ENCODE assay signal across 9 cellular contexts in the genomic region with DNA sequence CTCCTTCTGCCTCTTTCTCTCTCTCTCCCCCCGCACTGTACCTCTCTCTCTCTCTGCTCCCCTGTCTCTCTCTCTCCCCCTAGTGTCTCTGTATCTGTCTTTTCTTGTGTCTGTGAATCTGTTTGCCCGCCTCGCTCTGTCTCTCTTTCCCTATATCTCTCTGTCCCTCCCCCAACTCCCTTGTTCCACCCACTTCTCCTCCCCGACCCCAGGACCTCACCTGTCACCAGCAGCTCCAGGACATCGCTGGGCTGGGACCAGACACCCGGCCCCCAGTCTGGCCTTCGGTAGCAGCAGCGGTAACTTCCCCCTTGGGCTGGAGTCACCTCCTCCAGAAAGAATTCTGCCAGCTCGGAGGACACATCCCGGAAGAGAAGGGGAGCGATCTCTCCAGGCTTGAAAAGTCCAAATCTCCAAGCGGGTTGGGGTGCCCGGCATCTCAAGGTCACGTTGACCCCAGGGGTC. TPM values are rescaled to one million over a fixed set of nuclear protein-coding genes. Genes with fewer than 3 reads are reported as not detected.
A peak's percentile ranks its signal among the peaks of the same experiment; 100 is the strongest.
DNase-seq lines count a peak whose midpoint lies in the region; ATAC-seq and TF ChIP-seq lines count a peak whose summit lies in the region.
"Had no signal": no experiment of that assay in that cellular context is flagged by ENCODE, and none has a peak within 500 bp of the region (broad histone marks: within the 10 kb centered on the region; RNA-seq: fewer than 3 reads in every experiment).

No MANE protein-coding gene starts in this region.

- H3K9me3 Mint-ChIP-seq in activated naive CD8-positive, alpha-beta T cell treated with anti-CD3 and anti-CD28 coated beads, Interleukin-2, amount 50 U/mL, for 24 hours = no peaks in the 10 kb centered on the region

- ATAC-seq in activated naive CD8-positive, alpha-beta T cell treated with anti-CD3 and anti-CD28 coated beads, Interleukin-2, amount 50 U/mL, for 24 hours = peak; percentile 33
- no peak for ATAC-seq in HG02981 (IDR thresholded peaks at IDR 0.05; ENCODE audit: unreplicated experiment)
- ATAC-seq in HG03095 (IDR thresholded peaks at IDR 0.05; ENCODE audit: unreplicated experiment) = no peak

- peak overlapping the region; percentile 42 for H3K27ac ChIP-seq in suprapubic skin

- in situ Hi-C loops in KBM-7 (cut with MboI; ENCODE audit: low pct_unique_long_range_greater_than_20kb, low sequenced_read_pairs) = no loop called here

- H3K9me3 ChIP-seq in suprapubic skin = no peaks in the 10 kb centered on the region

- H3K27me3 Mint-ChIP-seq in activated naive CD8-positive, alpha-beta T cell treated with anti-CD3 and anti-CD28 coated beads, Interleukin-2, amount 50 U/mL, for 24 hours = peaks cover 24% of the 10 kb centered on the region

- WGBS in suprapubic skin = 8% methylated on average over 13 of the region's 14 CpGs

- no peak overlapping the region for H3K27ac Mint-ChIP-seq in activated naive CD8-positive, alpha-beta T cell treated with anti-CD3 and anti-CD28 coated beads, Interleukin-2, amount 50 U/mL, for 24 hours

- peak overlapping the region; percentile 53 for H3K4me3 ChIP-seq in suprapubic skin

- peaks cover 19% of the 10 kb centered on the region for H3K4me1 ChIP-seq in suprapubic skin

- H3K4me3 Mint-ChIP-seq in activated naive CD8-positive, alpha-beta T cell treated with anti-CD3 and anti-CD28 coated beads, Interleukin-2, amount 50 U/mL, for 24 hours = peak overlapping the region; percentile 64

- no peak for TF ChIP-seq POLR2A in suprapubic skin (IDR thresholded peaks at IDR 0.05)

- TF ChIP-seq CTCF in suprapubic skin (IDR thresholded peaks at IDR 0.05) = peak in 1 of 2 donors; percentile 17

- no peak for TF ChIP-seq EP300 in suprapubic skin (IDR thresholded peaks at IDR 0.05)

- no peaks in the 10 kb centered on the region for H3K36me3 Mint-ChIP-seq in activated naive CD8-positive, alpha-beta T cell treated with anti-CD3 and anti-CD28 coated beads, Interleukin-2, amount 50 U/mL, for 24 hours (ENCODE audit: low read depth)

- H3K4me1 Mint-ChIP-seq in activated naive CD8-positive, alpha-beta T cell treated with anti-CD3 and anti-CD28 coated beads, Interleukin-2, amount 50 U/mL, for 24 hours = peaks cover 9% of the 10 kb centered on the region

- DNase-seq in CD1c-positive myeloid dendritic cell (ENCODE audit: extremely low spot score) (peak; percentile 55), KBM-7 (peak; percentile 65), iPS-NIHi11 (ENCODE audit: low spot score) (peak; percentile 27), suprapubic skin (ENCODE audit: low spot score in 2 of 2) (no peak), HuH-7.5 (ENCODE audit: low spot score) (no peak)
- DNase-seq in activated naive CD8-positive, alpha-beta T cell treated with anti-CD3 and anti-CD28 coated beads, Interleukin-2, amount 50 U/mL, for 24 hours = no peak

- no peaks in the 10 kb centered on the region for H3K27me3 ChIP-seq in suprapubic skin

- no peaks in the 10 kb centered on the region for H3K36me3 ChIP-seq in suprapubic skin

RNA-seq across cellular contexts. Expression of a gene that starts 3.9 kb away (rescaled TPM):
- total RNA-seq in suprapubic skin = 1 to 10 TPM in 3 of 4 donors, under 1 TPM in 1; 0.49 to 2.7 (median 1.8) TPM
- total RNA-seq: lung microvascular endothelial cell had no signal

RNA-seq across cellular contexts. Expression of a gene that starts 6.0 kb away (rescaled TPM):
- 10 to 100 TPM; 23.1 to 71.9 (median 46.4) TPM for total RNA-seq in suprapubic skin

RNA-seq across cellular contexts. Expression of a gene that starts 15.5 kb away (rescaled TPM):
- total RNA-seq in suprapubic skin = not detected
- total RNA-seq: lung microvascular endothelial cell had no signal

RNA-seq across cellular contexts. Expression of a gene that starts 18.8 kb away (rescaled TPM):
- 10 to 100 TPM in 3 of 4 donors, 1 to 10 TPM in 1; 7.8 to 16.5 (median 11.5) TPM for total RNA-seq in suprapubic skin

RNA-seq across cellular contexts. Expression of a gene that starts 18.9 kb away (rescaled TPM):
- 10 to 100 TPM; 49.6 to 75.3 (median 55.4) TPM for total RNA-seq in suprapubic skin

Comparison
In these comparisons a context has a peak if more than half of its experiments do, and no peak if none do; other contexts are left out.
1. DNase-seq: peak in CD1c-positive myeloid dendritic cell (single experiment), KBM-7 (single experiment) and iPS-NIHi11 (single experiment); none in activated naive CD8-positive, alpha-beta T cell treated with anti-CD3 and anti-CD28 coated beads, Interleukin-2, amount 50 U/mL, for 24 hours (single experiment), suprapubic skin (0 of 2) and HuH-7.5 (single experiment).